Comparison of ENCODE assay signal across 8 cellular contexts in the genomic region with DNA sequence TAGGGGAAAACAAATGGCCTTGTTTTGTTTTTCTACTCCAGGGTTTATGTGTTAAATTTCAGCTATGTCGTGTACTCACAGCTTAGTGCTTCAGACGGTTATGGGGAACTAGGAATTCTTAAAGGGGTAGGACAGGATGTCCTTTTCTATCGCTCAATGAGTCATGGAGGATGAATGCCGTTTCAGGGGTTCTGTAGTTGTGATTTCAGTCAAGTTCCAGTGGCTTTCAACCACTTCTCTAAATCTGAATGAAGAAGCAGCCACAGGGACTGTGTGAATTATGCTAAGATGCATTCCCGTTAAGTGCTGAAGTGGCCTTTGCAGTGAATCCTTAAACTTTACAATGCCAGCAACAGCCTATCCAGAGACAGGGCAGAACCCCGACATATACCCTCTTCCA.
DNase-seq lines count a peak whose midpoint lies in the region; ATAC-seq and TF ChIP-seq lines count a peak whose summit lies in the region.

No MANE protein-coding gene starts in this region.

- DNase-seq in RKO (ENCODE audit: low spot score), result peak; percentile 4
- DNase-seq in fibroblast of villous mesenchyme (ENCODE audit: low read depth), result peak; percentile 85
- DNase-seq in putamen (ENCODE audit: low spot score), result peak; percentile 19
- no peak for DNase-seq in NCI-H1105 (lab: John Stamatoyannopoulos, UW)
- no peak for DNase-seq in CD4-positive, alpha-beta T cell
- no peak for DNase-seq in T1000 (lab: John Stamatoyannopoulos, UW)

- no peak overlapping the region for H3K4me3 Mint-ChIP-seq in CD4-positive, alpha-beta T cell

- no peaks in the 10 kb centered on the region for H3K9me3 Mint-ChIP-seq in CD4-positive, alpha-beta T cell

- no peak overlapping the region for H3K27ac Mint-ChIP-seq in CD4-positive, alpha-beta T cell

- H3K9me3 ChIP-seq in CD4-positive, alpha-beta T cell (ENCODE audit: control insufficient read depth, low read length), result no peaks in the 10 kb centered on the region

- POLR2A ChIA-PET in CD4-positive, alpha-beta T cell (lab: Charles Lee), result no interaction called here

- CTCF ChIA-PET in CD4-positive, alpha-beta T cell (lab: Charles Lee), result no interaction called here

- no peaks in the 10 kb centered on the region for H3K27me3 ChIP-seq in CD4-positive, alpha-beta T cell (ENCODE audit: control insufficient read depth, insufficient read depth, low read length)

- no peaks in the 10 kb centered on the region for H3K36me3 Mint-ChIP-seq in CD4-positive, alpha-beta T cell (ENCODE audit: low read depth)

- H3K4me3 ChIP-seq in fibroblast of villous mesenchyme (ENCODE audit: low read depth, low read length), result no peak overlapping the region

- ATAC-seq in GM19025 (IDR thresholded peaks at IDR 0.05; ENCODE audit: low read depth, unreplicated experiment) (peak; percentile 78), HG02943 (IDR thresholded peaks at IDR 0.05; ENCODE audit: low read depth, unreplicated experiment) (peak; percentile 69)
- ATAC-seq in CD4-positive, alpha-beta T cell (ENCODE audit: poor library complexity), result no peak

- no peak for TF ChIP-seq CTCF in fibroblast of villous mesenchyme (IDR thresholded peaks at IDR 0.05; ENCODE audit: insufficient read depth, low read depth, low read length)
- TF ChIP-seq CTCF in CD4-positive, alpha-beta T cell (IDR thresholded peaks at IDR 0.05), result no peak

- intact Hi-C loops in CD4-positive, alpha-beta T cell (cut with DNase I, micrococcal nuclease), result no loop called here

- no peaks in the 10 kb centered on the region for H3K27me3 Mint-ChIP-seq in CD4-positive, alpha-beta T cell

- H3K4me1 Mint-ChIP-seq in CD4-positive, alpha-beta T cell (ENCODE audit: low read depth), result no peaks in the 10 kb centered on the region

- no peak overlapping the region for H3K27ac ChIP-seq in CD4-positive, alpha-beta T cell (ENCODE audit: low read depth, low read length)

Comparison
In these comparisons a context has a peak if more than half of its experiments do, and no peak if none do; other contexts are left out.
1. DNase-seq: peak in RKO (single experiment), fibroblast of villous mesenchyme (single experiment) and putamen (single experiment); none in NCI-H1105 (single experiment), CD4-positive, alpha-beta T cell (0 of 10) and T1000 (single experiment).